In genomic region chr15:52349062-52349700, GRCh38 we compare ENCODE assay signal across 20 cellular contexts. TPM values are rescaled to one million over a fixed set of nuclear protein-coding genes. Genes with fewer than 3 reads are reported as not detected.
A peak's percentile ranks its signal among the peaks of the same experiment; 100 is the strongest.
DNase-seq lines count a peak whose midpoint lies in the region; ATAC-seq, FAIRE-seq and TF ChIP-seq lines count a peak whose summit lies in the region.
"Had no signal": no experiment of that assay in that cellular context is flagged by ENCODE, and none has a peak within 500 bp of the region (broad histone marks: within the 10 kb centered on the region; RNA-seq: fewer than 3 reads in every experiment).

No MANE protein-coding gene starts in this region.

- H3K4me1 ChIP-seq in cardiac muscle cell (ENCODE audit: low read depth): peaks cover 11% of the 10 kb centered on the region

- H3K27ac ChIP-seq in cardiac muscle cell: peak overlapping the region; percentile 13
- H3K27ac ChIP-seq: ovary, tibial nerve had no signal

- no peaks in the 10 kb centered on the region for H3K27me3 Mint-ChIP-seq in effector memory CD8-positive, alpha-beta T cell
- H3K27me3 Mint-ChIP-seq: activated CD4-positive, alpha-beta memory T cell treated with anti-CD3 and anti-CD28 coated beads for 36 hours; activated naive CD8-positive, alpha-beta T cell treated with anti-CD3 and anti-CD28 coated beads, Interleukin-2, amount 50 U/mL, for 24 hours; stimulated activated memory B cell treated with anti-CD40 and anti-IgM and Interleukin-4, amounts not matched to agents 10 μg/mL and 1 μg/mL and 100 μg/mL, for 72 hours had no signal

- DNase-seq in cardiac muscle cell (ENCODE audit: low read depth in 1 of 2, low spot score in 1 of 2) (peak in 1 of 2 donors; percentile 55), Right ventricle myocardium inferior (ENCODE audit: missing footprints) (no peak), bronchial epithelial cell (ENCODE audit: low read depth) (peak; percentile 62), iris pigment epithelial cell (ENCODE audit: low read depth) (peak; percentile 66), GF-D8 (lab: John Stamatoyannopoulos, UW) (no peak)
- DNase-seq in stimulated activated CD4-positive, alpha-beta T cell treated with anti-CD3 and anti-CD28 coated beads, Interleukin-12 subunit alpha, Interleukin-12 subunit beta, amount 100 ng/mL, for 4 hours: no peak
- no peak for DNase-seq in effector memory CD8-positive, alpha-beta T cell
- no peak for DNase-seq in effector CD4-positive, alpha-beta T cell
- DNase-seq: activated CD4-positive, alpha-beta memory T cell treated with anti-CD3 and anti-CD28 coated beads for 36 hours; activated naive CD8-positive, alpha-beta T cell treated with anti-CD3 and anti-CD28 coated beads, Interleukin-2, amount 50 U/mL, for 24 hours; glutamatergic neuron; Karpas-422; NCI-H1417; small intestine had no signal

- H3K36me3 ChIP-seq in cardiac muscle cell (peaks cover 10% of the 10 kb centered on the region), bronchial epithelial cell (ENCODE audit: control insufficient read depth, insufficient read depth, low read length) (peaks cover 7% of the 10 kb centered on the region)
- H3K36me3 ChIP-seq: ovary had no signal

- no peak overlapping the region for H3K27ac Mint-ChIP-seq in effector memory CD8-positive, alpha-beta T cell
- H3K27ac Mint-ChIP-seq: activated CD4-positive, alpha-beta memory T cell treated with anti-CD3 and anti-CD28 coated beads for 36 hours; activated naive CD8-positive, alpha-beta T cell treated with anti-CD3 and anti-CD28 coated beads, Interleukin-2, amount 50 U/mL, for 24 hours had no signal

- TF ChIP-seq CTCF in cardiac muscle cell (IDR thresholded peaks at IDR 0.05; ENCODE audit: low read depth, low read length) (no peak), bronchial epithelial cell (IDR thresholded peaks at IDR 0.05; ENCODE audit: insufficient read depth, low read length, severe bottlenecking) (no peak)

- no peak overlapping the region for H3K4me3 ChIP-seq in cardiac muscle cell
- no peak overlapping the region for H3K4me3 ChIP-seq in bronchial epithelial cell (ENCODE audit: low read depth, low read length)
- H3K4me3 ChIP-seq: ovary, tibial nerve had no signal

- no peaks in the 10 kb centered on the region for H3K9me3 Mint-ChIP-seq in effector memory CD8-positive, alpha-beta T cell
- H3K9me3 Mint-ChIP-seq: activated CD4-positive, alpha-beta memory T cell treated with anti-CD3 and anti-CD28 coated beads for 36 hours; activated naive CD8-positive, alpha-beta T cell treated with anti-CD3 and anti-CD28 coated beads, Interleukin-2, amount 50 U/mL, for 24 hours; stimulated activated memory B cell treated with anti-CD40 and anti-IgM and Interleukin-4, amounts not matched to agents 10 μg/mL and 1 μg/mL and 100 μg/mL, for 72 hours had no signal

- no peak for ATAC-seq in Right ventricle myocardium inferior
- ATAC-seq in effector memory CD8-positive, alpha-beta T cell (replicated peaks): no peak
- ATAC-seq: activated naive CD8-positive, alpha-beta T cell treated with anti-CD3 and anti-CD28 coated beads, Interleukin-2, amount 50 U/mL, for 24 hours; stimulated activated memory B cell treated with anti-CD40 and anti-IgM and Interleukin-4, amounts not matched to agents 10 μg/mL and 1 μg/mL and 100 μg/mL, for 72 hours had no signal

- FAIRE-seq in bronchial epithelial cell (lab: Jason Lieb, UNC): no peak
- FAIRE-seq: colon, GM19239, islet of Langerhans, small intestine had no signal

- H3K36me3 Mint-ChIP-seq in effector memory CD8-positive, alpha-beta T cell (ENCODE audit: insufficient read depth): peaks cover 58% of the 10 kb centered on the region

- H3K4me3 Mint-ChIP-seq in effector memory CD8-positive, alpha-beta T cell: no peak overlapping the region
- H3K4me3 Mint-ChIP-seq: activated CD4-positive, alpha-beta memory T cell treated with anti-CD3 and anti-CD28 coated beads for 36 hours; activated naive CD8-positive, alpha-beta T cell treated with anti-CD3 and anti-CD28 coated beads, Interleukin-2, amount 50 U/mL, for 24 hours; stimulated activated memory B cell treated with anti-CD40 and anti-IgM and Interleukin-4, amounts not matched to agents 10 μg/mL and 1 μg/mL and 100 μg/mL, for 72 hours had no signal

- peaks cover 0 to 1% of the 10 kb centered on the region in 2 donors for H3K4me1 Mint-ChIP-seq in effector memory CD8-positive, alpha-beta T cell (ENCODE audit: low read depth in 2 of 2)
- H3K4me1 Mint-ChIP-seq: activated naive CD8-positive, alpha-beta T cell treated with anti-CD3 and anti-CD28 coated beads, Interleukin-2, amount 50 U/mL, for 24 hours; stimulated activated memory B cell treated with anti-CD40 and anti-IgM and Interleukin-4, amounts not matched to agents 10 μg/mL and 1 μg/mL and 100 μg/mL, for 72 hours had no signal

- no peaks in the 10 kb centered on the region for H3K27me3 ChIP-seq in cardiac muscle cell
- no peaks in the 10 kb centered on the region for H3K27me3 ChIP-seq in bronchial epithelial cell (ENCODE audit: control insufficient read depth, insufficient read depth, low read length)
- H3K27me3 ChIP-seq: ovary, tibial nerve had no signal

- intact Hi-C loops in Right ventricle myocardium inferior (cut with DNase I): no loop called here

- no peaks in the 10 kb centered on the region for H3K9me3 ChIP-seq in cardiac muscle cell (ENCODE audit: low read depth)
- H3K9me3 ChIP-seq: ovary, tibial nerve had no signal

RNA-seq across cellular contexts. Expression of gene MYO5C, which starts 53.6 kb away (rescaled TPM):
- total RNA-seq in cardiac muscle cell (3.7 and 8.5 TPM in 2 replicates), Right ventricle myocardium inferior (3.4 TPM), bronchial epithelial cell (17.8 and 19.7 TPM in 2 replicates)
- polyA plus RNA-seq in cardiac muscle cell: 1.0 and 2.9 TPM in 2 replicates

Comparison
In these comparisons a context has a peak if more than half of its experiments do, and no peak if none do; other contexts are left out.
1. DNase-seq: peak in bronchial epithelial cell (single experiment) and iris pigment epithelial cell (single experiment); none in Right ventricle myocardium inferior (single experiment), stimulated activated CD4-positive, alpha-beta T cell treated with anti-CD3 and anti-CD28 coated beads, Interleukin-12 subunit alpha, Interleukin-12 subunit beta, amount 100 ng/mL, for 4 hours (single experiment), GF-D8 (single experiment), effector memory CD8-positive, alpha-beta T cell (0 of 3) and effector CD4-positive, alpha-beta T cell (single experiment).